In genomic region chr20:3803854-3804253, GRCh38 we compare ENCODE assay signal across 1 cellular context.
TF ChIP-seq lines count a peak whose summit lies in the region.

No MANE protein-coding gene starts in this region.

TF ChIP-seq in HCT116, 20 proteins besides CTCF, POLR2A, EP300 and RAD21 (continued from another document):
- TF ChIP-seq EZH2phosphoT487 (IDR thresholded peaks at IDR 0.05; ENCODE audit: borderline replicate concordance) (no peak), JUND (IDR thresholded peaks at IDR 0.05) (no peak), SP1 (IDR thresholded peaks at IDR 0.05; ENCODE audit: low read depth) (no peak), EGR1 (IDR thresholded peaks at IDR 0.05; ENCODE audit: low read depth) (no peak), CEBPB (IDR thresholded peaks at IDR 0.05; ENCODE audit: low read depth) (no peak), ZFX (IDR thresholded peaks at IDR 0.05) (no peak), FOSL1 (IDR thresholded peaks at IDR 0.05; ENCODE audit: low read depth) (no peak), MAX (IDR thresholded peaks at IDR 0.05) (no peak), EZH2 (IDR thresholded peaks at IDR 0.05) (no peak), ELF1 (IDR thresholded peaks at IDR 0.05; ENCODE audit: borderline replicate concordance, low read depth) (no peak), SIN3A (IDR thresholded peaks at IDR 0.05; ENCODE audit: low read depth) (no peak)
- TF ChIP-seq, protein P1, sequence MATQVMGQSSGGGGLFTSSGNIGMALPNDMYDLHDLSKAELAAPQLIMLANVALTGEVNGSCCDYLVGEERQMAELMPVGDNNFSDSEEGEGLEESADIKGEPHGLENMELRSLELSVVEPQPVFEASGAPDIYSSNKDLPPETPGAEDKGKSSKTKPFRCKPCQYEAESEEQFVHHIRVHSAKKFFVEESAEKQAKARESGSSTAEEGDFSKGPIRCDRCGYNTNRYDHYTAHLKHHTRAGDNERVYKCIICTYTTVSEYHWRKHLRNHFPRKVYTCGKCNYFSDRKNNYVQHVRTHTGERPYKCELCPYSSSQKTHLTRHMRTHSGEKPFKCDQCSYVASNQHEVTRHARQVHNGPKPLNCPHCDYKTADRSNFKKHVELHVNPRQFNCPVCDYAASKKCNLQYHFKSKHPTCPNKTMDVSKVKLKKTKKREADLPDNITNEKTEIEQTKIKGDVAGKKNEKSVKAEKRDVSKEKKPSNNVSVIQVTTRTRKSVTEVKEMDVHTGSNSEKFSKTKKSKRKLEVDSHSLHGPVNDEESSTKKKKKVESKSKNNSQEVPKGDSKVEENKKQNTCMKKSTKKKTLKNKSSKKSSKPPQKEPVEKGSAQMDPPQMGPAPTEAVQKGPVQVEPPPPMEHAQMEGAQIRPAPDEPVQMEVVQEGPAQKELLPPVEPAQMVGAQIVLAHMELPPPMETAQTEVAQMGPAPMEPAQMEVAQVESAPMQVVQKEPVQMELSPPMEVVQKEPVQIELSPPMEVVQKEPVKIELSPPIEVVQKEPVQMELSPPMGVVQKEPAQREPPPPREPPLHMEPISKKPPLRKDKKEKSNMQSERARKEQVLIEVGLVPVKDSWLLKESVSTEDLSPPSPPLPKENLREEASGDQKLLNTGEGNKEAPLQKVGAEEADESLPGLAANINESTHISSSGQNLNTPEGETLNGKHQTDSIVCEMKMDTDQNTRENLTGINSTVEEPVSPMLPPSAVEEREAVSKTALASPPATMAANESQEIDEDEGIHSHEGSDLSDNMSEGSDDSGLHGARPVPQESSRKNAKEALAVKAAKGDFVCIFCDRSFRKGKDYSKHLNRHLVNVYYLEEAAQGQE (IDR thresholded peaks at IDR 0.05; ENCODE audit: low read depth): no peak
TF ChIP-seq in HCT116: peak in this region for 0.
